Comparison of ENCODE assay signal across 35 cellular contexts in the genomic region with DNA sequence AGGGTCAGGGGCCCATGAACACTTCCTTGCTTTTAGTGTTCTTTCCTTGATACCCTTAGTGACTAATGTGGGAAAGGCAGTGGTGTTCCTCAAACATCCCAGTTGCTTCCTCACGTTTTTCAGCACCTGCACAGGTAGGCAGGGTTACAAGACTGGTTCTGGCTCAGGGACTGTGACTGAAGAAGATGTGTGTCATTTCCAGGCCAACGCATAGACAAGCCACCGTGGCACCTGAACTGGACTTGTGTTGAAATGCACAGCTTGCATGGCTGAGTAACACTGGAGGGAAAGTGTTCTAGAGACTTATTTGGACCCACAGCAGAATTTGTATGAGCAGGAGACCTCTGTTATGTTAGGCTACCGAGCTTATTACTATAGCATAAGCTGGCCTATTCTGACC.
"Had no signal": no experiment of that assay in that cellular context is flagged by ENCODE, and none has a peak within 500 bp of the region (broad histone marks: within the 10 kb centered on the region; RNA-seq: fewer than 3 reads in every experiment).

No MANE protein-coding gene starts in this region.

- H3K9me3 ChIP-seq: adrenal gland, body of pancreas, colonic mucosa, esophagus muscularis mucosa, gastrocnemius medialis had no signal

- H3K9me3 Mint-ChIP-seq: activated B cell treated with CpG ODN at 0.5 μM for 24 hours; activated CD4-positive, alpha-beta memory T cell treated with anti-CD3 and anti-CD28 coated beads for 36 hours; activated naive CD4-positive, alpha-beta T cell treated with anti-CD3 and anti-CD28 coated beads for 36 hours; activated naive CD4-positive, alpha-beta T cell treated with anti-CD3 and anti-CD28 coated beads, Interleukin-2, amount 50 U/mL, for 24 hours; activated naive CD8-positive, alpha-beta T cell treated with anti-CD3 and anti-CD28 coated beads for 36 hours; activated naive CD8-positive, alpha-beta T cell treated with anti-CD3 and anti-CD28 coated beads, Interleukin-2, amount 50 U/mL, for 24 hours; activated T-helper 1 cell treated with anti-CD3 and anti-CD28 coated beads, Interleukin-12 subunit alpha, Interleukin-12 subunit beta, Interleukin-2, Interleukin-4 antibody, amounts not matched to agents 30 ng/mL and 10 ng/mL and 1 ng/mL, durations not matched to agents 14 hours and 24 hours and 36 hours; activated T-helper 2 cell treated with anti-CD3 and anti-CD28 coated beads, Interferon-gamma antibody, Interleukin-2, Interleukin-4, amounts not matched to agents 10 μg/mL and 5 μg/mL and 100 μg/mL, durations not matched to agents 14 hours and 24 hours and 36 hours; T-cell; T-helper 1 cell treated with Interleukin-12 subunit alpha and Interleukin-12 subunit beta and Interleukin-4 antibody, amounts not matched to agents 30 μg/mL and 1 μg/mL, for 36 hours had no signal

- DNase-seq: activated B cell treated with CpG ODN at 0.5 μM for 24 hours; activated CD4-positive, alpha-beta memory T cell treated with anti-CD3 and anti-CD28 coated beads for 36 hours; activated CD4-positive, alpha-beta T cell treated with anti-CD3 and anti-CD28 coated beads for 48 hours; activated CD8-positive, alpha-beta memory T cell treated with anti-CD3 and anti-CD28 coated beads, Interleukin-2, amount 10 ng/mL, durations not matched to agents 7 days and 5 days; activated CD8-positive, alpha-beta memory T cell treated with anti-CD3 and anti-CD28 coated beads, Interleukin-2, amount 50 U/mL, for 4 hours; activated CD8-positive, alpha-beta T cell treated with anti-CD3 and anti-CD28 coated beads, Interleukin-2, amount 10 ng/mL, durations not matched to agents 7 days and 5 days; activated effector memory CD4-positive, alpha-beta T cell treated with anti-CD3 and anti-CD28 coated beads, Interleukin-2, amount 50 U/mL, for 16 hours; activated naive CD4-positive, alpha-beta T cell treated with anti-CD3 and anti-CD28 coated beads for 36 hours; activated naive CD8-positive, alpha-beta T cell treated with anti-CD3 and anti-CD28 coated beads for 36 hours; activated naive CD8-positive, alpha-beta T cell treated with anti-CD3 and anti-CD28 coated beads, Interleukin-2, amount 50 U/mL, for 24 hours; activated T-cell treated with anti-CD3 and anti-CD28 coated beads, Interleukin-2, amount 50 U/mL, for 1 hour; activated T-cell treated with anti-CD3 and anti-CD28 coated beads, Interleukin-2, amount 50 U/mL, for 48 hours; adrenal gland; amygdala; aorta; body of pancreas; central memory CD4-positive, alpha-beta T cell; cerebellar nuclear complex; colonic mucosa; effector CD8-positive, alpha-beta T cell; foreskin keratinocyte; gastrocnemius medialis; glutamatergic neuron; SW 1271; T-cell; T-helper 9 cell; WERI-Rb-1 had no signal

- H3K36me3 Mint-ChIP-seq: activated CD4-positive, alpha-beta memory T cell treated with anti-CD3 and anti-CD28 coated beads for 36 hours; activated CD8-positive, alpha-beta memory T cell treated with anti-CD3 and anti-CD28 coated beads, Interleukin-2, amount 10 ng/mL, durations not matched to agents 7 days and 5 days; activated naive CD4-positive, alpha-beta T cell treated with anti-CD3 and anti-CD28 coated beads, Interleukin-2, amount 50 U/mL, for 24 hours; activated naive CD8-positive, alpha-beta T cell treated with anti-CD3 and anti-CD28 coated beads for 36 hours; T-cell had no signal

- H3K27ac Mint-ChIP-seq: activated B cell treated with CpG ODN at 0.5 μM for 24 hours; activated CD4-positive, alpha-beta memory T cell treated with anti-CD3 and anti-CD28 coated beads for 36 hours; activated CD8-positive, alpha-beta memory T cell treated with anti-CD3 and anti-CD28 coated beads, Interleukin-2, amount 10 ng/mL, durations not matched to agents 7 days and 5 days; activated CD8-positive, alpha-beta T cell treated with anti-CD3 and anti-CD28 coated beads, Interleukin-2, amount 10 ng/mL, durations not matched to agents 7 days and 5 days; activated naive CD4-positive, alpha-beta T cell treated with anti-CD3 and anti-CD28 coated beads for 36 hours; activated naive CD4-positive, alpha-beta T cell treated with anti-CD3 and anti-CD28 coated beads, Interleukin-2, amount 50 U/mL, for 24 hours; activated naive CD8-positive, alpha-beta T cell treated with anti-CD3 and anti-CD28 coated beads for 36 hours; activated naive CD8-positive, alpha-beta T cell treated with anti-CD3 and anti-CD28 coated beads, Interleukin-2, amount 50 U/mL, for 24 hours; activated T-helper 1 cell treated with anti-CD3 and anti-CD28 coated beads, Interleukin-12 subunit alpha, Interleukin-12 subunit beta, Interleukin-2, Interleukin-4 antibody, amounts not matched to agents 30 ng/mL and 10 ng/mL and 1 ng/mL, durations not matched to agents 14 hours and 24 hours and 36 hours; activated T-helper 2 cell treated with anti-CD3 and anti-CD28 coated beads, Interferon-gamma antibody, Interleukin-2, Interleukin-4, amounts not matched to agents 10 μg/mL and 5 μg/mL and 100 μg/mL, durations not matched to agents 14 hours and 24 hours and 36 hours; T-cell; T-helper 1 cell treated with Interleukin-12 subunit alpha and Interleukin-12 subunit beta and Interleukin-4 antibody, amounts not matched to agents 30 μg/mL and 1 μg/mL, for 36 hours had no signal

- H3K4me3 Mint-ChIP-seq: activated B cell treated with CpG ODN at 0.5 μM for 24 hours; activated CD4-positive, alpha-beta memory T cell treated with anti-CD3 and anti-CD28 coated beads for 36 hours; activated CD8-positive, alpha-beta memory T cell treated with anti-CD3 and anti-CD28 coated beads, Interleukin-2, amount 10 ng/mL, durations not matched to agents 7 days and 5 days; activated CD8-positive, alpha-beta T cell treated with anti-CD3 and anti-CD28 coated beads, Interleukin-2, amount 10 ng/mL, durations not matched to agents 7 days and 5 days; activated naive CD4-positive, alpha-beta T cell treated with anti-CD3 and anti-CD28 coated beads for 36 hours; activated naive CD4-positive, alpha-beta T cell treated with anti-CD3 and anti-CD28 coated beads, Interleukin-2, amount 50 U/mL, for 24 hours; activated naive CD8-positive, alpha-beta T cell treated with anti-CD3 and anti-CD28 coated beads for 36 hours; activated naive CD8-positive, alpha-beta T cell treated with anti-CD3 and anti-CD28 coated beads, Interleukin-2, amount 50 U/mL, for 24 hours; activated T-helper 1 cell treated with anti-CD3 and anti-CD28 coated beads, Interleukin-12 subunit alpha, Interleukin-12 subunit beta, Interleukin-2, Interleukin-4 antibody, amounts not matched to agents 30 ng/mL and 10 ng/mL and 1 ng/mL, durations not matched to agents 14 hours and 24 hours and 36 hours; T-cell; T-helper 1 cell treated with Interleukin-12 subunit alpha and Interleukin-12 subunit beta and Interleukin-4 antibody, amounts not matched to agents 30 μg/mL and 1 μg/mL, for 36 hours had no signal

- H3K27ac ChIP-seq: adrenal gland, body of pancreas, cardiac muscle cell, colonic mucosa, esophagus muscularis mucosa, foreskin keratinocyte, gastrocnemius medialis, WERI-Rb-1 had no signal

- FAIRE-seq: endometrium, endothelial cell of umbilical vein had no signal

- H3K27me3 ChIP-seq: adrenal gland, body of pancreas, cardiac muscle cell, colonic mucosa, esophagus muscularis mucosa, foreskin keratinocyte, gastrocnemius medialis had no signal

- H3K4me1 ChIP-seq: adrenal gland, body of pancreas, colonic mucosa, esophagus muscularis mucosa, foreskin keratinocyte, gastrocnemius medialis had no signal

- H3K4me3 ChIP-seq: adrenal gland, body of pancreas, cardiac muscle cell, colonic mucosa, esophagus muscularis mucosa, gastrocnemius medialis had no signal

- H3K27me3 Mint-ChIP-seq: activated B cell treated with CpG ODN at 0.5 μM for 24 hours; activated CD4-positive, alpha-beta memory T cell treated with anti-CD3 and anti-CD28 coated beads for 36 hours; activated CD8-positive, alpha-beta memory T cell treated with anti-CD3 and anti-CD28 coated beads, Interleukin-2, amount 10 ng/mL, durations not matched to agents 7 days and 5 days; activated naive CD4-positive, alpha-beta T cell treated with anti-CD3 and anti-CD28 coated beads, Interleukin-2, amount 50 U/mL, for 24 hours; activated naive CD8-positive, alpha-beta T cell treated with anti-CD3 and anti-CD28 coated beads, Interleukin-2, amount 50 U/mL, for 24 hours had no signal

- H3K4me1 Mint-ChIP-seq: activated B cell treated with CpG ODN at 0.5 μM for 24 hours; activated CD8-positive, alpha-beta memory T cell treated with anti-CD3 and anti-CD28 coated beads, Interleukin-2, amount 10 ng/mL, durations not matched to agents 7 days and 5 days; activated naive CD4-positive, alpha-beta T cell treated with anti-CD3 and anti-CD28 coated beads, Interleukin-2, amount 50 U/mL, for 24 hours; activated naive CD8-positive, alpha-beta T cell treated with anti-CD3 and anti-CD28 coated beads for 36 hours; activated naive CD8-positive, alpha-beta T cell treated with anti-CD3 and anti-CD28 coated beads, Interleukin-2, amount 50 U/mL, for 24 hours; T-cell had no signal

- H3K36me3 ChIP-seq: adrenal gland, cardiac muscle cell, colonic mucosa, esophagus muscularis mucosa, gastrocnemius medialis, WERI-Rb-1 had no signal
